9 cellular contexts compared by ENCODE assay signal in the genomic region with DNA sequence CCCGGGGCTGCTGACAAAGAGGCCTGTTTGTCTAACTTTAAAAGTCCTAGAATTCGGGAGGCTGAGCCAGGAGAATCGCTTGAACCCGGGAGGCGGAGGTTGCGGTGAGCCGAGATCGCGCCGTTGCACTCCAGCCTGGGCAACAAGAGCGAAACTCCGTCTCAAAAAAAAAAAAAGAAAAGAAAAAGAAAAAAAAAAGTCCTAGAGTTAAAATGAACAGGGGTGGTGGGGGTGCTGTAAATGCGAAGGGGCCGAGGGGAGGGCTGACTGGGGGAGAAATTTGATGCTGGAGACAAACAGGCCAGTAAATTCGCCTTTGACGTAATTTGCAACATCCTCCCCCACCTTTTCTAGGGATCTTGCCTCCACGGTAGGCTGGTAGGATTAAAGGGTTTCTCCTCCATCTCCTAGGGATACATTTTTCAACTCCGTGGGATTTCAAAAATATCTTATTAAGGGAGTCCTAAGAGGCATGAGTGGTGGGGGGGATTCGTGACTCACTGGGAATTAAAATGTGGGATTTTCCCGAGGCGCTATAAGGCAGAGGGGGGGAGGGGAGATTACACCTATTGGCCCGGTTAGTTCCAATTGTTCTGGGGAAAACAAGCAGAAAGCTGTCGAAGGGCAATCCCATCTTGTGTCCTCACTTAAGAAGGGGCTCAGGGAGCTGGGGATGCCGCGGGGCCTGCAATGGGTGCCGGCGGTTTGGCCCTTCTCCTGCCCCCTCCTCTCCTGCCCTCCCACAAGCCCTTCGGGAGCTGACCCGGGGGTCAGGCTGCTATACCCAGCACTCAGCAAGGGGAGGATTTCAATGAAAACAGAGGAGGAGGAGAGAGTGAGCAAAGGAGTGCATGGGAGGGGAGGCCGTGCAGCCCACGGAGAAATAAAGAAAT. TPM values are rescaled to one million over a fixed set of nuclear protein-coding genes. Genes with fewer than 3 reads are reported as not detected.
DNase-seq lines count a peak whose midpoint lies in the region; ATAC-seq and TF ChIP-seq lines count a peak whose summit lies in the region.
"Had no signal": no experiment of that assay in that cellular context is flagged by ENCODE, and none has a peak within 500 bp of the region (broad histone marks: within the 10 kb centered on the region; RNA-seq: fewer than 3 reads in every experiment).

No MANE protein-coding gene starts in this region.

- no peak overlapping the region for H3K27ac ChIP-seq in H9 (ENCODE audit: insufficient read length, low read depth, low read length)
- H3K27ac ChIP-seq in endodermal cell (ENCODE audit: low read depth, low read length): no peak overlapping the region
- H3K27ac ChIP-seq in spleen: peak overlapping the region in 5 of 8 donors; percentile 91 to 94 (median 93)

- H3K9me3 Mint-ChIP-seq in H9 (peaks cover 28 to 40% of the 10 kb centered on the region in 2 experiments), endodermal cell (peaks cover 10% of the 10 kb centered on the region)
- no peaks in the 10 kb centered on the region for H3K9me3 Mint-ChIP-seq in activated T-cell treated with anti-CD3 and anti-CD28 coated beads, Interleukin-2, amount 50 U/mL, for 4 hours
- H3K9me3 Mint-ChIP-seq: activated CD4-positive, alpha-beta memory T cell treated with anti-CD3 and anti-CD28 coated beads, Interleukin-2, amount 10 ng/mL, durations not matched to agents 7 days and 5 days had no signal

- H2BK12ac ChIP-seq in H9 (ENCODE audit: insufficient read length, low read depth, low read length): no peak overlapping the region

- H3K79me2 ChIP-seq in H9 (ENCODE audit: insufficient read depth, low read length): peaks cover 5% of the 10 kb centered on the region; the same call in 1 of the 2 replicates

- H3K79me1 ChIP-seq in H9 (ENCODE audit: insufficient read depth, low read depth, low read length, poor library complexity, severe bottlenecking): no peaks in the 10 kb centered on the region

- H3K56ac ChIP-seq in H9 (ENCODE audit: insufficient read length, low read depth, low read length): no peak overlapping the region

- H2BK20ac ChIP-seq in H9 (ENCODE audit: low read depth, low read length, poor library complexity, severe bottlenecking): no peak overlapping the region

- H2BK15ac ChIP-seq in H9 (ENCODE audit: low read depth, low read length): no peak overlapping the region

- no CpG with 5 or more reads among the region's 31 CpGs for WGBS in H9 (ENCODE audit: extremely low coverage, insufficient read length, low lambda C conversion rate)
- 3 to 12% methylated on average over 5 to 19 of the region's 31 CpGs for WGBS in endodermal cell (ENCODE audit: insufficient coverage in 1 of 2, insufficient read length in 1 of 2), 2 experiments
- WGBS in spleen, 5 donors: 45 to 86% (median 77%) methylated on average over 26 to 31 of the region's 31 CpGs

- H3K36me3 ChIP-seq in NT2/D1 (ENCODE audit: insufficient read depth, insufficient read length, low read length) (no peaks in the 10 kb centered on the region), endodermal cell (ENCODE audit: control insufficient read depth, insufficient read depth, low read length) (no peaks in the 10 kb centered on the region), spleen (no peaks in the 10 kb centered on the region)

- H3K4me1 Mint-ChIP-seq in H9: peaks cover 27 to 35% of the 10 kb centered on the region in 2 experiments
- H3K4me1 Mint-ChIP-seq in endodermal cell: peaks cover 34% of the 10 kb centered on the region
- H3K4me1 Mint-ChIP-seq in activated T-cell treated with anti-CD3 and anti-CD28 coated beads, Interleukin-2, amount 50 U/mL, for 4 hours (ENCODE audit: low read depth): peaks cover 9% of the 10 kb centered on the region

- H3K4ac ChIP-seq in H9 (ENCODE audit: low read depth, low read length): no peak overlapping the region

- intact Hi-C loops in spleen (cut with DNase I; ENCODE audit: low total_unique reads): loop anchor here (10.0 kb wide), 1 partner anchor 54 kb away; no protein-coding TSS in a partner anchor

- no peak overlapping the region for H3K18ac ChIP-seq in H9 (ENCODE audit: insufficient read length, low read depth, low read length)

- no peak overlapping the region for H3K23ac ChIP-seq in H9 (ENCODE audit: insufficient read length, low read depth, low read length)

- H2BK120ac ChIP-seq in H9 (ENCODE audit: low read depth, low read length, poor library complexity, severe bottlenecking): no peak overlapping the region

- H3K23me2 ChIP-seq in H9 (ENCODE audit: insufficient read length, low read depth, low read length, poor library complexity, severe bottlenecking): peaks cover 18% of the 10 kb centered on the region

- no peak overlapping the region for H4K91ac ChIP-seq in H9 (ENCODE audit: insufficient read length, low read depth, low read length)

- H3K27me3 Mint-ChIP-seq in H9 (ENCODE audit: low read depth) (peaks cover 59% of the 10 kb centered on the region), endodermal cell (ENCODE audit: insufficient read depth) (peaks cover 64% of the 10 kb centered on the region)
- H3K27me3 Mint-ChIP-seq in activated T-cell treated with anti-CD3 and anti-CD28 coated beads, Interleukin-2, amount 50 U/mL, for 4 hours (ENCODE audit: low read depth): no peaks in the 10 kb centered on the region
- H3K27me3 Mint-ChIP-seq: activated CD4-positive, alpha-beta memory T cell treated with anti-CD3 and anti-CD28 coated beads, Interleukin-2, amount 10 ng/mL, durations not matched to agents 7 days and 5 days; activated naive CD8-positive, alpha-beta T cell had no signal

- H3K4me1 ChIP-seq in H9 (ENCODE audit: insufficient read depth, low read length) (peaks cover 11% of the 10 kb centered on the region; the same call in 1 of the 2 replicates), NT2/D1 (ENCODE audit: insufficient read depth, insufficient read length) (peaks cover 6% of the 10 kb centered on the region), endodermal cell (ENCODE audit: control insufficient read depth, insufficient read depth, low read length) (no peaks in the 10 kb centered on the region), spleen (peaks cover 7 to 49% (median 25%) of the 10 kb centered on the region in 6 donors)

- H3T11ph ChIP-seq in H9 (ENCODE audit: low read length): no peak overlapping the region

- H3K9ac ChIP-seq in H9 (ENCODE audit: extremely low read depth, insufficient read length, low read length): no peak overlapping the region
- H3K9ac ChIP-seq in NT2/D1 (ENCODE audit: insufficient read length, low read depth): peak overlapping the region; percentile 70
- H3K9ac ChIP-seq in endodermal cell (ENCODE audit: extremely low read depth, low read length, poor library complexity, severe bottlenecking): no peak overlapping the region

- H3K4me3 ChIP-seq in NT2/D1 (ENCODE audit: insufficient read length, low read depth) (peak overlapping the region; percentile 1), endodermal cell (ENCODE audit: low read length) (no peak overlapping the region), spleen (no peak overlapping the region)

- H3K27me3 ChIP-seq in H9 (ENCODE audit: insufficient read depth, low read length): peaks cover 48% of the 10 kb centered on the region
- peaks cover 43% of the 10 kb centered on the region for H3K27me3 ChIP-seq in NT2/D1 (ENCODE audit: insufficient read depth, insufficient read length)
- no peaks in the 10 kb centered on the region for H3K27me3 ChIP-seq in endodermal cell (ENCODE audit: control insufficient read depth, insufficient read depth, low read length, poor library complexity, severe bottlenecking)
- peaks cover 0 to 92% (median 26%) of the 10 kb centered on the region in 7 donors for H3K27me3 ChIP-seq in spleen (replicated peaks in 1 of 7)

- H2AFZ ChIP-seq in H9 (ENCODE audit: low read length): no peak overlapping the region

- H3K36me3 Mint-ChIP-seq in H9 (ENCODE audit: insufficient read depth in 1 of 3, low read depth in 3 of 3) (peaks cover 0 to 3% (median 2%) of the 10 kb centered on the region in 3 experiments; a peak in 3 of 7 replicates), endodermal cell (ENCODE audit: low read depth) (no peaks in the 10 kb centered on the region)
- H3K36me3 Mint-ChIP-seq in activated T-cell treated with anti-CD3 and anti-CD28 coated beads, Interleukin-2, amount 50 U/mL, for 4 hours (ENCODE audit: insufficient read depth): no peaks in the 10 kb centered on the region
- H3K36me3 Mint-ChIP-seq: activated naive CD8-positive, alpha-beta T cell had no signal

- TF ChIP-seq CTCF in H9 (conservative IDR thresholded peaks at IDR 0.05): no peak
- TF ChIP-seq CTCF in endodermal cell (conservative IDR thresholded peaks at IDR 0.05): no peak
- TF ChIP-seq CTCF in spleen (IDR thresholded peaks at IDR 0.05 in 8 of 11, conservative IDR thresholded peaks at IDR 0.05 in 3 of 11): no peak

- no peak for ATAC-seq in activated T-cell treated with anti-CD3 and anti-CD28 coated beads, Interleukin-2, amount 50 U/mL, for 4 hours
- no peak for ATAC-seq in GM18511 (IDR thresholded peaks at IDR 0.05; ENCODE audit: unreplicated experiment)

- H3K14ac ChIP-seq in H9 (ENCODE audit: insufficient read depth, low read length): no peak overlapping the region

- H3K9me3 ChIP-seq in H9 (ENCODE audit: control insufficient read depth, low read depth, low read length): no peaks in the 10 kb centered on the region
- no peaks in the 10 kb centered on the region for H3K9me3 ChIP-seq in NT2/D1 (ENCODE audit: insufficient read depth, low read length)
- H3K9me3 ChIP-seq in endodermal cell (ENCODE audit: control insufficient read depth, low read length): no peaks in the 10 kb centered on the region
- no peaks in the 10 kb centered on the region for H3K9me3 ChIP-seq in spleen

- H2AK5ac ChIP-seq in H9 (ENCODE audit: insufficient read length, low read length): no peak overlapping the region

- TF ChIP-seq POLR2A in spleen (IDR thresholded peaks at IDR 0.05): no peak

- no peak overlapping the region for H3K27ac Mint-ChIP-seq in H9
- H3K27ac Mint-ChIP-seq in endodermal cell: no peak overlapping the region

- H2BK5ac ChIP-seq in H9 (ENCODE audit: insufficient read length, low read length): no peak overlapping the region

- H4K5ac ChIP-seq in H9 (ENCODE audit: insufficient read length, low read depth, low read length): no peak overlapping the region

- DNase-seq in H9: peak; percentile 48
- DNase-seq in NT2/D1 (ENCODE audit: low read depth, low spot score): no peak
- DNase-seq in endodermal cell: peak; percentile 78
- DNase-seq in spleen: no peak
- no peak for DNase-seq in activated T-cell treated with anti-CD3 and anti-CD28 coated beads, Interleukin-2, amount 50 U/mL, for 4 hours
- no peak for DNase-seq in kidney tubule cell (ENCODE audit: low spot score)
- DNase-seq: activated CD4-positive, alpha-beta memory T cell treated with anti-CD3 and anti-CD28 coated beads, Interleukin-2, amount 10 ng/mL, durations not matched to agents 7 days and 5 days had no signal

- H4K8ac ChIP-seq in H9 (replicated peaks; ENCODE audit: insufficient read length, low read depth, low read length): no peak overlapping the region

- peaks cover 3% of the 10 kb centered on the region for H4K20me1 ChIP-seq in H9 (ENCODE audit: control insufficient read depth, insufficient read depth, insufficient read length)

- H3K4me3 Mint-ChIP-seq in H9: peak overlapping the region; percentile 10 to 70
- peak overlapping the region; percentile 74 for H3K4me3 Mint-ChIP-seq in endodermal cell
- H3K4me3 Mint-ChIP-seq in activated T-cell treated with anti-CD3 and anti-CD28 coated beads, Interleukin-2, amount 50 U/mL, for 4 hours: no peak overlapping the region
- H3K4me3 Mint-ChIP-seq: activated CD4-positive, alpha-beta memory T cell treated with anti-CD3 and anti-CD28 coated beads, Interleukin-2, amount 10 ng/mL, durations not matched to agents 7 days and 5 days had no signal

- peak overlapping the region; percentile 74 for H3K4me2 ChIP-seq in H9 (ENCODE audit: insufficient read depth, insufficient read length, low read length)

RNA-seq across cellular contexts. Expression of gene BCOR, which starts 3.0 kb away (rescaled TPM):
- 126 and 134 TPM in 2 replicates for total RNA-seq in H9 (2021)
- 10 to 100 TPM; 31.3 to 37.9 TPM for total RNA-seq in endodermal cell
- polyA plus RNA-seq in endodermal cell (2013, experiment 1 of 2): 31.8 TPM
- polyA plus RNA-seq in endodermal cell (2013, experiment 2 of 2): 30.2 TPM
- 10 to 100 TPM; 26.1 to 38.6 (median 31.8) TPM for total RNA-seq in spleen
- 10 to 100 TPM in 1 of 3 donors, 1 to 10 TPM in 2; 8.3 to 13.1 (median 9.8) TPM for polyA plus RNA-seq in spleen
- total RNA-seq in activated T-cell treated with anti-CD3 and anti-CD28 coated beads, Interleukin-2, amount 50 U/mL, for 4 hours: 10 to 100 TPM; 53.4 to 58.5 (median 54.5) TPM

Comparison
In these comparisons a context has a peak if more than half of its experiments do, and no peak if none do; other contexts are left out.
1. DNase-seq: peak in H9 (single experiment) and endodermal cell (single experiment); none in NT2/D1 (single experiment), spleen (single experiment), activated T-cell treated with anti-CD3 and anti-CD28 coated beads, Interleukin-2, amount 50 U/mL, for 4 hours (single experiment) and kidney tubule cell (single experiment).
2. H3K27ac ChIP-seq: peak in spleen (5 of 8); none in H9 (single experiment) and endodermal cell (single experiment).